In genomic region chr9:79694208-79694607, GRCh38 we compare ENCODE assay signal across 25 cellular contexts.
A peak's percentile ranks its signal among the peaks of the same experiment; 100 is the strongest.
DNase-seq lines count a peak whose midpoint lies in the region; FAIRE-seq and TF ChIP-seq lines count a peak whose summit lies in the region.
"Had no signal": no experiment of that assay in that cellular context is flagged by ENCODE, and none has a peak within 500 bp of the region (broad histone marks: within the 10 kb centered on the region; RNA-seq: fewer than 3 reads in every experiment).

No MANE protein-coding gene starts in this region.

- no peak overlapping the region for H4K5ac ChIP-seq in mesendoderm (ENCODE audit: low read length)

- peaks cover 21% of the 10 kb centered on the region for H4K20me1 ChIP-seq in astrocyte (ENCODE audit: insufficient read depth, low read length)

- H3K9ac ChIP-seq in astrocyte (ENCODE audit: low read length) (no peak overlapping the region), mesendoderm (ENCODE audit: low read length) (no peak overlapping the region)

- no peaks in the 10 kb centered on the region for H3K9me3 ChIP-seq in astrocyte (ENCODE audit: insufficient read depth, low read depth, low read length)
- H3K9me3 ChIP-seq: sigmoid colon, thyroid gland had no signal

- peak overlapping the region; percentile 51 for H3K18ac ChIP-seq in mesendoderm (ENCODE audit: low read length)

- DNase-seq in NCI-H2029 (lab: John Stamatoyannopoulos, UW): peak; percentile 4
- DNase-seq in NCI-H2029 treated with DMSO at 0.1 percent for 48 hours (lab: John Stamatoyannopoulos, UW): no peak
- no peak for DNase-seq in astrocyte (ENCODE audit: low read depth)
- no peak for DNase-seq in mesendoderm
- no peak for DNase-seq in type B pancreatic cell (ENCODE audit: extremely low spot score, unreplicated experiment)
- DNase-seq in activated T-helper 2 cell treated with anti-CD3 and anti-CD28 coated beads, Interferon-gamma antibody, Interleukin-2, Interleukin-4, amounts not matched to agents 10 μg/mL and 5 μg/mL and 100 μg/mL, durations not matched to agents 14 hours and 24 hours and 36 hours (ENCODE audit: low spot score): no peak
- DNase-seq in amniotic stem cell (lab: John Stamatoyannopoulos, UW): no peak
- DNase-seq in C1 segment of cervical spinal cord (lab: John Stamatoyannopoulos, UW): no peak
- DNase-seq: activated effector memory CD4-positive, alpha-beta T cell treated with anti-CD3 and anti-CD28 coated beads, Interleukin-2, amount 50 U/mL, for 16 hours; COR-L47; dermis blood vessel endothelial cell; DND-41; foreskin melanocyte; hypothalamus; mammary epithelial cell; naive thymus-derived CD4-positive, alpha-beta T cell; NCI-H526 treated with DMSO at 0.1 percent for 48 hours; posterior cingulate gyrus; sigmoid colon; stimulated activated CD4-positive, alpha-beta T cell treated with anti-CD3 and anti-CD28 coated beads, Interleukin-2, amount 100 ng/mL, for 24 hours; stimulated activated naive CD4-positive, alpha-beta T cell; thyroid gland had no signal

- H3K79me1 ChIP-seq in mesendoderm (ENCODE audit: low read length): peaks cover 2% of the 10 kb centered on the region

- H3K9me3 Mint-ChIP-seq in astrocyte (ENCODE audit: unreplicated experiment): no peaks in the 10 kb centered on the region
- no peaks in the 10 kb centered on the region for H3K9me3 Mint-ChIP-seq in type B pancreatic cell
- no peaks in the 10 kb centered on the region for H3K9me3 Mint-ChIP-seq in activated T-helper 2 cell treated with anti-CD3 and anti-CD28 coated beads, Interferon-gamma antibody, Interleukin-2, Interleukin-4, amounts not matched to agents 10 μg/mL and 5 μg/mL and 100 μg/mL, durations not matched to agents 14 hours and 24 hours and 36 hours
- H3K9me3 Mint-ChIP-seq: naive thymus-derived CD4-positive, alpha-beta T cell had no signal

- no peak overlapping the region for H3K23ac ChIP-seq in mesendoderm (ENCODE audit: low read length)

- no peak overlapping the region for H2BK15ac ChIP-seq in mesendoderm (replicated peaks; ENCODE audit: low read depth)

- peaks cover 27% of the 10 kb centered on the region for H3K4me1 ChIP-seq in astrocyte (ENCODE audit: insufficient read depth, low read length)
- peaks cover 12% of the 10 kb centered on the region for H3K4me1 ChIP-seq in mesendoderm (ENCODE audit: control insufficient read depth, low read depth, low read length)
- H3K4me1 ChIP-seq: sigmoid colon had no signal

- TF ChIP-seq CTCF in astrocyte (IDR thresholded peaks at IDR 0.05; ENCODE audit: insufficient read depth, low read depth, low read length) (no peak), type B pancreatic cell (conservative IDR thresholded peaks at IDR 0.05) (no peak)

- H4K8ac ChIP-seq in mesendoderm (ENCODE audit: low read depth, low read length): no peak overlapping the region

- peaks cover 9% of the 10 kb centered on the region for H3K79me2 ChIP-seq in astrocyte (ENCODE audit: insufficient read depth, low read length)
- no peaks in the 10 kb centered on the region for H3K79me2 ChIP-seq in mesendoderm (ENCODE audit: control insufficient read depth, insufficient read depth, low read length)

- FAIRE-seq in astrocyte (lab: Jason Lieb, UNC): no peak
- FAIRE-seq: keratinocyte had no signal

- H2AK5ac ChIP-seq in mesendoderm (ENCODE audit: low read length): no peak overlapping the region

- no peak overlapping the region for H2AFZ ChIP-seq in astrocyte (ENCODE audit: low read depth, low read length)

- peak overlapping the region; percentile 98 for H3K27ac Mint-ChIP-seq in astrocyte (ENCODE audit: unreplicated experiment)
- H3K27ac Mint-ChIP-seq in type B pancreatic cell: peak overlapping the region; percentile 81
- H3K27ac Mint-ChIP-seq in activated T-helper 2 cell treated with anti-CD3 and anti-CD28 coated beads, Interferon-gamma antibody, Interleukin-2, Interleukin-4, amounts not matched to agents 10 μg/mL and 5 μg/mL and 100 μg/mL, durations not matched to agents 14 hours and 24 hours and 36 hours: no peak overlapping the region

- H3K4me2 ChIP-seq in astrocyte (ENCODE audit: low read length): peak overlapping the region; percentile 21
- no peak overlapping the region for H3K4me2 ChIP-seq in mesendoderm (ENCODE audit: low read length)

- H3K36me3 Mint-ChIP-seq in astrocyte (ENCODE audit: low read depth, unreplicated experiment) (peaks cover 12% of the 10 kb centered on the region), type B pancreatic cell (peaks cover 13% of the 10 kb centered on the region)
- no peaks in the 10 kb centered on the region for H3K36me3 Mint-ChIP-seq in activated T-helper 2 cell treated with anti-CD3 and anti-CD28 coated beads, Interferon-gamma antibody, Interleukin-2, Interleukin-4, amounts not matched to agents 10 μg/mL and 5 μg/mL and 100 μg/mL, durations not matched to agents 14 hours and 24 hours and 36 hours (ENCODE audit: low read depth)

- H3K27ac ChIP-seq in astrocyte (ENCODE audit: low read depth, low read length) (no peak overlapping the region), mesendoderm (ENCODE audit: low read depth, low read length) (no peak overlapping the region)
- H3K27ac ChIP-seq: 22Rv1, cardiac muscle cell, sigmoid colon, thyroid gland had no signal

- no CpG with 5 or more reads among the region's 2 CpGs for WGBS in mesendoderm (ENCODE audit: extremely low coverage, insufficient coverage, low lambda C conversion rate)

- H3K4me3 ChIP-seq in astrocyte (ENCODE audit: insufficient read depth, low read depth, low read length): no peak overlapping the region
- no peak overlapping the region for H3K4me3 ChIP-seq in mesendoderm (ENCODE audit: low read length)
- H3K4me3 ChIP-seq: cardiac muscle cell, sigmoid colon, thyroid gland had no signal

- intact Hi-C loops in activated T-helper 2 cell treated with anti-CD3 and anti-CD28 coated beads, Interferon-gamma antibody, Interleukin-2, Interleukin-4, amounts not matched to agents 10 μg/mL and 5 μg/mL and 100 μg/mL, durations not matched to agents 14 hours and 24 hours and 36 hours (cut with micrococcal nuclease): no loop called here

- H2BK120ac ChIP-seq in mesendoderm (ENCODE audit: low read depth, low read length): no peak overlapping the region

- H3K27me3 Mint-ChIP-seq in astrocyte (ENCODE audit: low read depth, unreplicated experiment): no peaks in the 10 kb centered on the region
- peaks cover 2% of the 10 kb centered on the region for H3K27me3 Mint-ChIP-seq in type B pancreatic cell
- H3K27me3 Mint-ChIP-seq in activated T-helper 2 cell treated with anti-CD3 and anti-CD28 coated beads, Interferon-gamma antibody, Interleukin-2, Interleukin-4, amounts not matched to agents 10 μg/mL and 5 μg/mL and 100 μg/mL, durations not matched to agents 14 hours and 24 hours and 36 hours (ENCODE audit: low read depth): no peaks in the 10 kb centered on the region
- H3K27me3 Mint-ChIP-seq: naive thymus-derived CD4-positive, alpha-beta T cell had no signal

- no peaks in the 10 kb centered on the region for H3K27me3 ChIP-seq in astrocyte (ENCODE audit: insufficient read depth, low read length)
- H3K27me3 ChIP-seq in mesendoderm (ENCODE audit: insufficient read depth, low read length, poor library complexity): no peaks in the 10 kb centered on the region
- H3K27me3 ChIP-seq: cardiac muscle cell, sigmoid colon, thyroid gland had no signal

- H3K4me3 Mint-ChIP-seq in astrocyte (ENCODE audit: unreplicated experiment): peak overlapping the region; percentile 61
- H3K4me3 Mint-ChIP-seq in type B pancreatic cell: peak overlapping the region; percentile 70
- H3K4me3 Mint-ChIP-seq in activated T-helper 2 cell treated with anti-CD3 and anti-CD28 coated beads, Interferon-gamma antibody, Interleukin-2, Interleukin-4, amounts not matched to agents 10 μg/mL and 5 μg/mL and 100 μg/mL, durations not matched to agents 14 hours and 24 hours and 36 hours (ENCODE audit: low read depth): no peak overlapping the region

- H3K4ac ChIP-seq in mesendoderm (ENCODE audit: low read depth, low read length): no peak overlapping the region

- no peak overlapping the region for H2BK5ac ChIP-seq in mesendoderm (ENCODE audit: low read length)

- H3K56ac ChIP-seq in mesendoderm (ENCODE audit: low read length): no peak overlapping the region

- H3K36me3 ChIP-seq in astrocyte (ENCODE audit: insufficient read depth, low read length) (no peaks in the 10 kb centered on the region), mesendoderm (ENCODE audit: control insufficient read depth, insufficient read depth, low read length) (no peaks in the 10 kb centered on the region)
- H3K36me3 ChIP-seq: cardiac muscle cell, sigmoid colon, thyroid gland had no signal

- peaks cover 73% of the 10 kb centered on the region for H3K4me1 Mint-ChIP-seq in astrocyte (ENCODE audit: low read depth, unreplicated experiment)
- peaks cover 45% of the 10 kb centered on the region for H3K4me1 Mint-ChIP-seq in type B pancreatic cell (ENCODE audit: unreplicated experiment)
- peaks cover 26% of the 10 kb centered on the region for H3K4me1 Mint-ChIP-seq in activated T-helper 2 cell treated with anti-CD3 and anti-CD28 coated beads, Interferon-gamma antibody, Interleukin-2, Interleukin-4, amounts not matched to agents 10 μg/mL and 5 μg/mL and 100 μg/mL, durations not matched to agents 14 hours and 24 hours and 36 hours (ENCODE audit: low read depth)
